In the genomic region with DNA sequence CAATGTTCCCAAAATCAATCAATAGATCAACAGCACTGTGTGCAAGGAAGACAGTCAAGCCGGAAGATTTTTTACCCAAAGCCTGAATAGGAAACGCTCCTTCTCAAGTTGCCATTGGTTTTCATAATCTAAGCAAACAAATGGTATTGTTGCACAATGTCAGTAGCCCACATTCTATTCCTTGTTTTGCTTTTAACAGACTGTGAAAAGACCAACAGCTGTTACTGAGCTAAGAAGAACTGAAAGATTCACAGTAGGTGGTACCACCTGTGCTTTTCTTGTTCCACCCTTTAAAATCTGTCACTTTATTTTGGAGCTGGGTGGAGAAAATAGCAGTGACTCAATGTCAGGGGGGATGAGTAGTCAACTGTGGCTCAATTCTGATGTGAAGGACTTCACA, we compare ENCODE assay signal across 13 cellular contexts.
DNase-seq lines count a peak whose midpoint lies in the region; ATAC-seq and TF ChIP-seq lines count a peak whose summit lies in the region.
"Had no signal": no experiment of that assay in that cellular context is flagged by ENCODE, and none has a peak within 500 bp of the region (broad histone marks: within the 10 kb centered on the region; RNA-seq: fewer than 3 reads in every experiment).

No MANE protein-coding gene starts in this region.

- whole genome bisulfite sequencing in endodermal cell (ENCODE audit: insufficient coverage in 1 of 2, insufficient read length in 1 of 2), 2 experiments = 0 to 60% methylated on average over 1 to 2 of the region's 2 CpGs

- no peaks in the 10 kb centered on the region for H3K36me3 ChIP-seq in endodermal cell (ENCODE audit: control insufficient read depth, insufficient read depth, low read length)

- no peak for ATAC-seq in HG03432 (IDR thresholded peaks at IDR 0.05; ENCODE audit: unreplicated experiment)
- ATAC-seq: stimulated activated naive CD8-positive, alpha-beta T cell treated with anti-CD3 and anti-CD28 coated beads, Interleukin-15, Interleukin-2, amounts not matched to agents 100 U/mL and 50 U/mL, for 24 hours had no signal

- no peak overlapping the region for H3K27ac Mint-ChIP-seq in endodermal cell
- H3K27ac Mint-ChIP-seq: activated naive CD8-positive, alpha-beta T cell had no signal

- H3K4me1 ChIP-seq in endodermal cell (ENCODE audit: control insufficient read depth, insufficient read depth, low read length) = no peaks in the 10 kb centered on the region

- no peaks in the 10 kb centered on the region for H3K27me3 Mint-ChIP-seq in endodermal cell (ENCODE audit: insufficient read depth)
- H3K27me3 Mint-ChIP-seq: activated naive CD8-positive, alpha-beta T cell; central memory CD8-positive, alpha-beta T cell had no signal

- DNase-seq in A172 (ENCODE audit: low spot score) (peak; percentile 26), HT1080 (ENCODE audit: low read depth) (peak; percentile 51), NCI-H69 (lab: John Stamatoyannopoulos, UW) (peak; percentile 96), endodermal cell (no peak), NCI-H1436 treated with DMSO at 0.1 percent for 48 hours (lab: John Stamatoyannopoulos, UW) (no peak), NAMALWA (ENCODE audit: low spot score) (no peak), mucosa of gallbladder (ENCODE audit: low spot score) (no peak)
- DNase-seq: stimulated activated naive CD8-positive, alpha-beta T cell treated with anti-CD3 and anti-CD28 coated beads, Interleukin-15, Interleukin-2, amounts not matched to agents 100 U/mL and 50 U/mL, for 24 hours had no signal

- peaks cover 16% of the 10 kb centered on the region for H3K4me1 Mint-ChIP-seq in endodermal cell
- H3K4me1 Mint-ChIP-seq: central memory CD8-positive, alpha-beta T cell had no signal

- H3K36me3 Mint-ChIP-seq in endodermal cell (ENCODE audit: low read depth) = no peaks in the 10 kb centered on the region
- H3K36me3 Mint-ChIP-seq: activated naive CD8-positive, alpha-beta T cell had no signal

- peak overlapping the region; percentile 12 for H3K27ac ChIP-seq in endodermal cell (ENCODE audit: low read depth, low read length)
- H3K27ac ChIP-seq: epithelial cell of prostate, VCaP had no signal

- H3K9ac ChIP-seq in endodermal cell (ENCODE audit: extremely low read depth, low read length, poor library complexity, severe bottlenecking) = no peak overlapping the region

- no peaks in the 10 kb centered on the region for H3K27me3 ChIP-seq in endodermal cell (ENCODE audit: control insufficient read depth, insufficient read depth, low read length, poor library complexity, severe bottlenecking)

- no peak overlapping the region for H3K4me3 Mint-ChIP-seq in endodermal cell
- H3K4me3 Mint-ChIP-seq: activated naive CD8-positive, alpha-beta T cell; central memory CD8-positive, alpha-beta T cell had no signal

- no peaks in the 10 kb centered on the region for H3K9me3 ChIP-seq in endodermal cell (ENCODE audit: control insufficient read depth, low read length)

- no peak for TF ChIP-seq CTCF in endodermal cell (conservative IDR thresholded peaks at IDR 0.05)

- H3K4me3 ChIP-seq in endodermal cell (ENCODE audit: low read length) = no peak overlapping the region

- H3K9me3 Mint-ChIP-seq in endodermal cell = no peaks in the 10 kb centered on the region

Comparison
In these comparisons a context has a peak if more than half of its experiments do, and no peak if none do; other contexts are left out.
1. DNase-seq: peak in A172 (single experiment), HT1080 (single experiment) and NCI-H69 (single experiment); none in endodermal cell (single experiment), NCI-H1436 treated with DMSO at 0.1 percent for 48 hours (single experiment), NAMALWA (single experiment) and mucosa of gallbladder (single experiment).